Comparison of ENCODE assay signal across 8 cellular contexts in genomic region chr4:56655209-56655626, GRCh38. TPM values are rescaled to one million over a fixed set of nuclear protein-coding genes. Genes with fewer than 3 reads are reported as not detected.
A peak's percentile ranks its signal among the peaks of the same experiment; 100 is the strongest.
DNase-seq lines count a peak whose midpoint lies in the region; ATAC-seq and TF ChIP-seq lines count a peak whose summit lies in the region.

No MANE protein-coding gene starts in this region.

- DNase-seq in EH (ENCODE audit: low read depth) (peak; percentile 43), NCI-H69 (lab: John Stamatoyannopoulos, UW) (peak; percentile 7), colonic mucosa (no peak), left lung (no peak), KG1 (lab: John Stamatoyannopoulos, UW) (no peak), OCI-M2 (lab: John Stamatoyannopoulos, UW; ENCODE audit: unreplicated experiment) (no peak)

- peak overlapping the region; percentile 45 for H3K4me3 ChIP-seq in colonic mucosa
- H3K4me3 ChIP-seq in left lung = peak overlapping the region; percentile 23 to 39

- H3K27ac Mint-ChIP-seq in stimulated activated naive CD8-positive, alpha-beta T cell treated with anti-CD3 and anti-CD28 coated beads, Interleukin-15, Interleukin-2, amounts not matched to agents 100 ng/mL and 50 ng/mL, for 24 hours = peak overlapping the region; percentile 95

- H3K9me3 ChIP-seq in colonic mucosa (no peaks in the 10 kb centered on the region), left lung (no peaks in the 10 kb centered on the region)

- peak overlapping the region; percentile 94 for H3K4me3 Mint-ChIP-seq in stimulated activated naive CD8-positive, alpha-beta T cell treated with anti-CD3 and anti-CD28 coated beads, Interleukin-15, Interleukin-2, amounts not matched to agents 100 ng/mL and 50 ng/mL, for 24 hours

- intact Hi-C loops in colonic mucosa (cut with DNase I) = no loop called here
- intact Hi-C loops in left lung (cut with DNase I) = loop anchor here in 1 of 2 donors (10.0 kb wide), 1 partner anchor 140 kb away; no protein-coding TSS in a partner anchor

- no peak overlapping the region for H3K9ac ChIP-seq in colonic mucosa (ENCODE audit: low read depth in 2 of 2, low read length in 2 of 2)

- H3K4me1 ChIP-seq in colonic mucosa (peaks cover 5% of the 10 kb centered on the region), left lung (peaks cover 20 to 43% of the 10 kb centered on the region in 2 donors)

- TF ChIP-seq CTCF in colonic mucosa (IDR thresholded peaks at IDR 0.05) (no peak), left lung (IDR thresholded peaks at IDR 0.05) (no peak)

- H3K36me3 ChIP-seq in colonic mucosa (no peaks in the 10 kb centered on the region), left lung (no peaks in the 10 kb centered on the region)

- peak; percentile 5 for ATAC-seq in left lung
- ATAC-seq in GM18498 (IDR thresholded peaks at IDR 0.05; ENCODE audit: unreplicated experiment) = no peak

- peaks cover 36% of the 10 kb centered on the region for H3K27me3 ChIP-seq in colonic mucosa
- peaks cover 4 to 58% of the 10 kb centered on the region in 2 donors for H3K27me3 ChIP-seq in left lung

- H3K36me3 Mint-ChIP-seq in stimulated activated naive CD8-positive, alpha-beta T cell treated with anti-CD3 and anti-CD28 coated beads, Interleukin-15, Interleukin-2, amounts not matched to agents 100 ng/mL and 50 ng/mL, for 24 hours (ENCODE audit: low read depth) = peaks cover 35% of the 10 kb centered on the region

- peaks cover 74% of the 10 kb centered on the region for H3K4me1 Mint-ChIP-seq in stimulated activated naive CD8-positive, alpha-beta T cell treated with anti-CD3 and anti-CD28 coated beads, Interleukin-15, Interleukin-2, amounts not matched to agents 100 ng/mL and 50 ng/mL, for 24 hours (ENCODE audit: low read depth)

- no peaks in the 10 kb centered on the region for H3K9me3 Mint-ChIP-seq in stimulated activated naive CD8-positive, alpha-beta T cell treated with anti-CD3 and anti-CD28 coated beads, Interleukin-15, Interleukin-2, amounts not matched to agents 100 ng/mL and 50 ng/mL, for 24 hours

- H3K27me3 Mint-ChIP-seq in stimulated activated naive CD8-positive, alpha-beta T cell treated with anti-CD3 and anti-CD28 coated beads, Interleukin-15, Interleukin-2, amounts not matched to agents 100 ng/mL and 50 ng/mL, for 24 hours = peaks cover 16% of the 10 kb centered on the region

- peak overlapping the region; percentile 50 for H3K27ac ChIP-seq in colonic mucosa
- no peak overlapping the region for H3K27ac ChIP-seq in left lung

RNA-seq across cellular contexts. Expression of gene HOPX, which starts 25.9 kb away (rescaled TPM):
- 1 to 10 TPM; 1.5 to 5.7 TPM for total RNA-seq in colonic mucosa
- total RNA-seq in left lung = 100 to 1,000 TPM; 291 to 729 TPM

Comparison
In these comparisons a context has a peak if more than half of its experiments do, and no peak if none do; other contexts are left out.
1. DNase-seq: peak in EH (single experiment) and NCI-H69 (single experiment); none in colonic mucosa (single experiment), left lung (0 of 2), KG1 (single experiment) and OCI-M2 (single experiment).
2. RNA of gene HOPX, which starts 25.9 kb away (total RNA-seq): 291 to 729 TPM in left lung; 1.5 to 5.7 TPM in colonic mucosa; every median in the first group is over 10 times any median in the second.